1 cellular context compared by ENCODE assay signal in genomic region chr10:35451103-35452016, GRCh38.
A peak's percentile ranks its signal among the peaks of the same experiment; 100 is the strongest.
TF ChIP-seq lines count a peak whose summit lies in the region.

No MANE protein-coding gene starts in this region.

TF ChIP-seq in K562, 482 proteins besides CTCF, POLR2A, EP300 and RAD21 (continued from another document):
- TF ChIP-seq ZNF609 (CRISPR knock-in tag; IDR thresholded peaks at IDR 0.05; ENCODE audit: borderline replicate concordance) = no peak
- peak; percentile 77; the same call in 1 of the 2 replicates for TF ChIP-seq MAFF (IDR thresholded peaks at IDR 0.05; ENCODE audit: low read length)
- TF ChIP-seq NFE2 (IDR thresholded peaks at IDR 0.05; ENCODE audit: low read depth) = peak; percentile 90
- TF ChIP-seq ZNF316 (IDR thresholded peaks at IDR 0.05) = peak; percentile 93
- TF ChIP-seq TFAP4 (CRISPR knock-in tag; IDR thresholded peaks at IDR 0.05; ENCODE audit: borderline replicate concordance) = no peak
- 0 out of 2 replicates have a peak, but pooled peaks have one; percentile 23 for TF ChIP-seq ZNF75A (CRISPR knock-in tag; IDR thresholded peaks at IDR 0.05)
- no peak for TF ChIP-seq ZNF583 (CRISPR knock-in tag; IDR thresholded peaks at IDR 0.05)
- peak; percentile 47; the same call in 1 of the 2 replicates for TF ChIP-seq ARID1B (IDR thresholded peaks at IDR 0.05)
- TF ChIP-seq MXD1 (CRISPR knock-in tag; IDR thresholded peaks at IDR 0.05; ENCODE audit: borderline replicate concordance, poor library complexity, severe bottlenecking) = no peak
- TF ChIP-seq MYNN (IDR thresholded peaks at IDR 0.05) = peak; percentile 71; the same call in 1 of the 2 replicates
- no peak for TF ChIP-seq MYNN (CRISPR knock-in tag; IDR thresholded peaks at IDR 0.05)
- no peak for TF ChIP-seq RBM15 (IDR thresholded peaks at IDR 0.05; ENCODE audit: insufficient read depth, low read length)
- 0 out of 2 replicates have a peak, but pooled peaks have one; percentile 25 for TF ChIP-seq BACH1 (tag; IDR thresholded peaks at IDR 0.05)
- TF ChIP-seq HMBOX1 (IDR thresholded peaks at IDR 0.05) = peak; percentile 73; the same call in 1 of the 2 replicates
- TF ChIP-seq KDM5B (IDR thresholded peaks at IDR 0.05; ENCODE audit: insufficient replicate concordance, low read depth, low read length) = no peak
- TF ChIP-seq YY1 (IDR thresholded peaks at IDR 0.05; ENCODE audit: borderline replicate concordance in 1 of 3, control insufficient read depth in 1 of 3, extremely low read depth in 1 of 3, insufficient read depth in 3 of 3, insufficient read length in 1 of 3, insufficient replicate concordance in 2 of 3, low read depth in 1 of 3, low read length in 2 of 3) = no peak
- TF ChIP-seq, protein P1, sequence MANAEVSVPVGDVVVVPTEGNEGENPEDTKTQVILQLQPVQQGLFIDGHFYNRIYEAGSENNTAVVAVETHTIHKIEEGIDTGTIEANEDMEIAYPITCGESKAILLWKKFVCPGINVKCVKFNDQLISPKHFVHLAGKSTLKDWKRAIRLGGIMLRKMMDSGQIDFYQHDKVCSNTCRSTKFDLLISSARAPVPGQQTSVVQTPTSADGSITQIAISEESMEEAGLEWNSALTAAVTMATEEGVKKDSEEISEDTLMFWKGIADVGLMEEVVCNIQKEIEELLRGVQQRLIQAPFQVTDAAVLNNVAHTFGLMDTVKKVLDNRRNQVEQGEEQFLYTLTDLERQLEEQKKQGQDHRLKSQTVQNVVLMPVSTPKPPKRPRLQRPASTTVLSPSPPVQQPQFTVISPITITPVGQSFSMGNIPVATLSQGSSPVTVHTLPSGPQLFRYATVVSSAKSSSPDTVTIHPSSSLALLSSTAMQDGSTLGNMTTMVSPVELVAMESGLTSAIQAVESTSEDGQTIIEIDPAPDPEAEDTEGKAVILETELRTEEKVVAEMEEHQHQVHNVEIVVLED (CRISPR knock-in tag; IDR thresholded peaks at IDR 0.05) = 0 out of 2 replicates have a peak, but pooled peaks have one; percentile 17
- TF ChIP-seq, protein P2, sequence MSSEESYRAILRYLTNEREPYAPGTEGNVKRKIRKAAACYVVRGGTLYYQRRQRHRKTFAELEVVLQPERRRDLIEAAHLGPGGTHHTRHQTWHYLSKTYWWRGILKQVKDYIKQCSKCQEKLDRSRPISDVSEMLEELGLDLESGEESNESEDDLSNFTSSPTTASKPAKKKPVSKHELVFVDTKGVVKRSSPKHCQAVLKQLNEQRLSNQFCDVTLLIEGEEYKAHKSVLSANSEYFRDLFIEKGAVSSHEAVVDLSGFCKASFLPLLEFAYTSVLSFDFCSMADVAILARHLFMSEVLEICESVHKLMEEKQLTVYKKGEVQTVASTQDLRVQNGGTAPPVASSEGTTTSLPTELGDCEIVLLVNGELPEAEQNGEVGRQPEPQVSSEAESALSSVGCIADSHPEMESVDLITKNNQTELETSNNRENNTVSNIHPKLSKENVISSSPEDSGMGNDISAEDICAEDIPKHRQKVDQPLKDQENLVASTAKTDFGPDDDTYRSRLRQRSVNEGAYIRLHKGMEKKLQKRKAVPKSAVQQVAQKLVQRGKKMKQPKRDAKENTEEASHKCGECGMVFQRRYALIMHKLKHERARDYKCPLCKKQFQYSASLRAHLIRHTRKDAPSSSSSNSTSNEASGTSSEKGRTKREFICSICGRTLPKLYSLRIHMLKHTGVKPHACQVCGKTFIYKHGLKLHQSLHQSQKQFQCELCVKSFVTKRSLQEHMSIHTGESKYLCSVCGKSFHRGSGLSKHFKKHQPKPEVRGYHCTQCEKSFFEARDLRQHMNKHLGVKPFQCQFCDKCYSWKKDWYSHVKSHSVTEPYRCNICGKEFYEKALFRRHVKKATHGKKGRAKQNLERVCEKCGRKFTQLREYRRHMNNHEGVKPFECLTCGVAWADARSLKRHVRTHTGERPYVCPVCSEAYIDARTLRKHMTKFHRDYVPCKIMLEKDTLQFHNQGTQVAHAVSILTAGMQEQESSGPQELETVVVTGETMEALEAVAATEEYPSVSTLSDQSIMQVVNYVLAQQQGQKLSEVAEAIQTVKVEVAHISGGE (CRISPR knock-in tag; IDR thresholded peaks at IDR 0.05) = 0 out of 6 replicates have a peak, but pooled peaks of 1 of the 3 experiments have one; percentile 22
- TF ChIP-seq, protein P3, sequence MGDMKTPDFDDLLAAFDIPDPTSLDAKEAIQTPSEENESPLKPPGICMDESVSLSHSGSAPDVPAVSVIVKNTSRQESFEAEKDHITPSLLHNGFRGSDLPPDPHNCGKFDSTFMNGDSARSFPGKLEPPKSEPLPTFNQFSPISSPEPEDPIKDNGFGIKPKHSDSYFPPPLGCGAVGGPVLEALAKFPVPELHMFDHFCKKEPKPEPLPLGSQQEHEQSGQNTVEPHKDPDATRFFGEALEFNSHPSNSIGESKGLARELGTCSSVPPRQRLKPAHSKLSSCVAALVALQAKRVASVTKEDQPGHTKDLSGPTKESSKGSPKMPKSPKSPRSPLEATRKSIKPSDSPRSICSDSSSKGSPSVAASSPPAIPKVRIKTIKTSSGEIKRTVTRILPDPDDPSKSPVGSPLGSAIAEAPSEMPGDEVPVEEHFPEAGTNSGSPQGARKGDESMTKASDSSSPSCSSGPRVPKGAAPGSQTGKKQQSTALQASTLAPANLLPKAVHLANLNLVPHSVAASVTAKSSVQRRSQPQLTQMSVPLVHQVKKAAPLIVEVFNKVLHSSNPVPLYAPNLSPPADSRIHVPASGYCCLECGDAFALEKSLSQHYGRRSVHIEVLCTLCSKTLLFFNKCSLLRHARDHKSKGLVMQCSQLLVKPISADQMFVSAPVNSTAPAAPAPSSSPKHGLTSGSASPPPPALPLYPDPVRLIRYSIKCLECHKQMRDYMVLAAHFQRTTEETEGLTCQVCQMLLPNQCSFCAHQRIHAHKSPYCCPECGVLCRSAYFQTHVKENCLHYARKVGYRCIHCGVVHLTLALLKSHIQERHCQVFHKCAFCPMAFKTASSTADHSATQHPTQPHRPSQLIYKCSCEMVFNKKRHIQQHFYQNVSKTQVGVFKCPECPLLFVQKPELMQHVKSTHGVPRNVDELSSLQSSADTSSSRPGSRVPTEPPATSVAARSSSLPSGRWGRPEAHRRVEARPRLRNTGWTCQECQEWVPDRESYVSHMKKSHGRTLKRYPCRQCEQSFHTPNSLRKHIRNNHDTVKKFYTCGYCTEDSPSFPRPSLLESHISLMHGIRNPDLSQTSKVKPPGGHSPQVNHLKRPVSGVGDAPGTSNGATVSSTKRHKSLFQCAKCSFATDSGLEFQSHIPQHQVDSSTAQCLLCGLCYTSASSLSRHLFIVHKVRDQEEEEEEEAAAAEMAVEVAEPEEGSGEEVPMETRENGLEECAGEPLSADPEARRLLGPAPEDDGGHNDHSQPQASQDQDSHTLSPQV (IDR thresholded peaks at IDR 0.05) = 0 out of 2 replicates have a peak, but pooled peaks have one; percentile 48
- TF ChIP-seq, protein P4, sequence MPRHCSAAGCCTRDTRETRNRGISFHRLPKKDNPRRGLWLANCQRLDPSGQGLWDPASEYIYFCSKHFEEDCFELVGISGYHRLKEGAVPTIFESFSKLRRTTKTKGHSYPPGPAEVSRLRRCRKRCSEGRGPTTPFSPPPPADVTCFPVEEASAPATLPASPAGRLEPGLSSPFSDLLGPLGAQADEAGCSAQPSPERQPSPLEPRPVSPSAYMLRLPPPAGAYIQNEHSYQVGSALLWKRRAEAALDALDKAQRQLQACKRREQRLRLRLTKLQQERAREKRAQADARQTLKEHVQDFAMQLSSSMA (CRISPR knock-in tag; IDR thresholded peaks at IDR 0.05) = no peak
- peak; percentile 74 for TF ChIP-seq MAFK (IDR thresholded peaks at IDR 0.05; ENCODE audit: low read length)
- 0 out of 4 replicates have a peak, but pooled peaks of 1 of the 2 experiments have one; percentile 29 for TF ChIP-seq FOXK2 (conservative IDR thresholded peaks at IDR 0.05 in 1 of 2, IDR thresholded peaks at IDR 0.05 in 1 of 2; ENCODE audit: low read depth in 2 of 2)
- TF ChIP-seq MAFG (tag; conservative IDR thresholded peaks at IDR 0.05) = peak; percentile 92
- 0 out of 2 replicates have a peak, but pooled peaks have one; percentile 28 for TF ChIP-seq SPI1 (IDR thresholded peaks at IDR 0.05; ENCODE audit: borderline replicate concordance, low read depth, low read length)
- peak; percentile 58; the same call in 1 of the 2 replicates for TF ChIP-seq SMARCA4 (IDR thresholded peaks at IDR 0.05)
- TF ChIP-seq ARHGAP35 (IDR thresholded peaks at IDR 0.05; ENCODE audit: partially characterized antibody) = no peak
- no peak for TF ChIP-seq NUFIP1 (IDR thresholded peaks at IDR 0.05; ENCODE audit: partially characterized antibody)
- TF ChIP-seq C11orf30 (IDR thresholded peaks at IDR 0.05; ENCODE audit: low read depth) = peak; percentile 88
- TF ChIP-seq TAF15 (IDR thresholded peaks at IDR 0.05; ENCODE audit: low read depth, low read length) = no peak
- TF ChIP-seq SMARCE1 (IDR thresholded peaks at IDR 0.05) = peak; percentile 37; the same call in 1 of the 2 replicates
- 0 out of 2 replicates have a peak, but pooled peaks have one; percentile 28 for TF ChIP-seq NBN (IDR thresholded peaks at IDR 0.05; ENCODE audit: low read depth)
- TF ChIP-seq CEBPG (CRISPR knock-in tag; IDR thresholded peaks at IDR 0.05) = no peak
- peak in 1 of 2 experiments; percentile 24; a peak in 1 of 4 replicates for TF ChIP-seq CEBPG (tag; conservative IDR thresholded peaks at IDR 0.05 in 1 of 2, IDR thresholded peaks at IDR 0.05 in 1 of 2)
- TF ChIP-seq, protein P5, sequence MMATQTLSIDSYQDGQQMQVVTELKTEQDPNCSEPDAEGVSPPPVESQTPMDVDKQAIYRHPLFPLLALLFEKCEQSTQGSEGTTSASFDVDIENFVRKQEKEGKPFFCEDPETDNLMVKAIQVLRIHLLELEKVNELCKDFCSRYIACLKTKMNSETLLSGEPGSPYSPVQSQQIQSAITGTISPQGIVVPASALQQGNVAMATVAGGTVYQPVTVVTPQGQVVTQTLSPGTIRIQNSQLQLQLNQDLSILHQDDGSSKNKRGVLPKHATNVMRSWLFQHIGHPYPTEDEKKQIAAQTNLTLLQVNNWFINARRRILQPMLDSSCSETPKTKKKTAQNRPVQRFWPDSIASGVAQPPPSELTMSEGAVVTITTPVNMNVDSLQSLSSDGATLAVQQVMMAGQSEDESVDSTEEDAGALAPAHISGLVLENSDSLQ (IDR thresholded peaks at IDR 0.05) = no peak
- TF ChIP-seq SIN3B (IDR thresholded peaks at IDR 0.05; ENCODE audit: low read depth) = no peak
- TF ChIP-seq ZNF639 (CRISPR knock-in tag; conservative IDR thresholded peaks at IDR 0.05 in 1 of 2, IDR thresholded peaks at IDR 0.05 in 1 of 2) = 0 out of 4 replicates have a peak, but pooled peaks of 1 of the 2 experiments have one; percentile 33
- no peak for TF ChIP-seq NFRKB (IDR thresholded peaks at IDR 0.05; ENCODE audit: low read depth)
- peak; percentile 78 for TF ChIP-seq CEBPB (tag; IDR thresholded peaks at IDR 0.05)
- TF ChIP-seq ZNF165 (CRISPR knock-in tag; IDR thresholded peaks at IDR 0.05; ENCODE audit: borderline replicate concordance) = no peak
